9 cellular contexts compared by ENCODE assay signal in the genomic region with DNA sequence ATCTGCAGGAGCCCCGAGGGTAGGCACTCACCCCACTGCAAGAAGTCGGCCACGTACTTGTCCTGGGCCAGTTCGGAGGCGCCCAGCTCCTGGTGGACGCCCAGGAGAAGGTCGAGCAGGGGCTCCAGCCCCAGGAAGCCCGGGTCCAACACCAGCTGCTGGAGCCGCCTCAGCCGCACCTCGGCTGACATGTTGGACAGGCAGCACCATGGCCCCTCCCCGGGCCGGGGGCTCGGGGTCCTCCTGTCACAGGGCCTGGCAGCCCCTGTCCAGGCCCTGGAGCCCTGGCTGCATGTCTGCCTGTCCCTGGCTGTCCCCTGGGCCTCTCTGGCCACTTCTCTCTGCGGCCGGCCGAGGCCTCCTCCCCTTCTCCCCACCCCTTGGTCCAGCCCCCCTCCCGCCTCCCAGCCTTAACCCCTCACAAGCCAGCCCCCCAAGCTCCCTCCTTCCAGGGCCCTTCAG. TPM values are rescaled to one million over a fixed set of nuclear protein-coding genes. Genes with fewer than 3 reads are reported as not detected.
DNase-seq lines count a peak whose midpoint lies in the region; ATAC-seq and TF ChIP-seq lines count a peak whose summit lies in the region.
"Had no signal": no experiment of that assay in that cellular context is flagged by ENCODE, and none has a peak within 500 bp of the region (broad histone marks: within the 10 kb centered on the region; RNA-seq: fewer than 3 reads in every experiment).

A gene with protein sequence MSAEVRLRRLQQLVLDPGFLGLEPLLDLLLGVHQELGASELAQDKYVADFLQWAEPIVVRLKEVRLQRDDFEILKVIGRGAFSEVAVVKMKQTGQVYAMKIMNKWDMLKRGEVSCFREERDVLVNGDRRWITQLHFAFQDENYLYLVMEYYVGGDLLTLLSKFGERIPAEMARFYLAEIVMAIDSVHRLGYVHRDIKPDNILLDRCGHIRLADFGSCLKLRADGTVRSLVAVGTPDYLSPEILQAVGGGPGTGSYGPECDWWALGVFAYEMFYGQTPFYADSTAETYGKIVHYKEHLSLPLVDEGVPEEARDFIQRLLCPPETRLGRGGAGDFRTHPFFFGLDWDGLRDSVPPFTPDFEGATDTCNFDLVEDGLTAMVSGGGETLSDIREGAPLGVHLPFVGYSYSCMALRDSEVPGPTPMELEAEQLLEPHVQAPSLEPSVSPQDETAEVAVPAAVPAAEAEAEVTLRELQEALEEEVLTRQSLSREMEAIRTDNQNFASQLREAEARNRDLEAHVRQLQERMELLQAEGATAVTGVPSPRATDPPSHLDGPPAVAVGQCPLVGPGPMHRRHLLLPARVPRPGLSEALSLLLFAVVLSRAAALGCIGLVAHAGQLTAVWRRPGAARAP (minus strand): TSS at position 329 of the 462 bp plus-strand sequence. CDS start 138 bp downstream, at position 191.

- no peak for DNase-seq in CD4-positive, alpha-beta T cell
- peak; percentile 78 for DNase-seq in SJCRH30
- DNase-seq in fibroblast of pulmonary artery (ENCODE audit: low read depth) = no peak
- DNase-seq in ovary = peak; percentile 48 to 64 (median 59)
- DNase-seq in SK-N-DZ (ENCODE audit: low spot score) = no peak
- no peak for DNase-seq in activated naive CD8-positive, alpha-beta T cell treated with anti-CD3 and anti-CD28 coated beads, Interleukin-2, amount 50 U/mL, for 24 hours
- DNase-seq in middle frontal gyrus (ENCODE audit: extremely low spot score, low spot score) = no peak

- H3K27me3 ChIP-seq in CD4-positive, alpha-beta T cell (ENCODE audit: control insufficient read depth, insufficient read depth, low read length) = peaks cover 22% of the 10 kb centered on the region
- H3K27me3 ChIP-seq in SJCRH30 (no peaks in the 10 kb centered on the region), ovary (no peaks in the 10 kb centered on the region)

- H3K4me3 ChIP-seq in SJCRH30 (peak within 1 kb of the TSS; percentile 84), fibroblast of pulmonary artery (replicated peaks; ENCODE audit: low read depth, low read length) (peak within 1 kb of the TSS; percentile 48), ovary (peak within 1 kb of the TSS; percentile 50)

- H3K4me1 Mint-ChIP-seq in CD4-positive, alpha-beta T cell (ENCODE audit: low read depth) = peaks cover 23% of the 10 kb centered on the region
- H3K4me1 Mint-ChIP-seq in activated naive CD8-positive, alpha-beta T cell treated with anti-CD3 and anti-CD28 coated beads, Interleukin-2, amount 50 U/mL, for 24 hours = peaks cover 13% of the 10 kb centered on the region

- TF ChIP-seq POLR2A in ovary (IDR thresholded peaks at IDR 0.05) = no peak

- intact Hi-C loops in CD4-positive, alpha-beta T cell (cut with DNase I, micrococcal nuclease) = no loop called here
- intact Hi-C loops in ovary (cut with DNase I) = loop anchor here in 1 of 4 donors (5.0 kb wide), 1 partner anchor 275 kb away; a partner anchor contains a TSS

- H3K36me3 Mint-ChIP-seq in CD4-positive, alpha-beta T cell (ENCODE audit: low read depth) = peaks cover 28% of the 10 kb centered on the region
- H3K36me3 Mint-ChIP-seq in activated naive CD8-positive, alpha-beta T cell treated with anti-CD3 and anti-CD28 coated beads, Interleukin-2, amount 50 U/mL, for 24 hours (ENCODE audit: low read depth) = peaks cover 23% of the 10 kb centered on the region

- no peaks in the 10 kb centered on the region for H3K9me3 Mint-ChIP-seq in CD4-positive, alpha-beta T cell
- no peaks in the 10 kb centered on the region for H3K9me3 Mint-ChIP-seq in activated naive CD8-positive, alpha-beta T cell treated with anti-CD3 and anti-CD28 coated beads, Interleukin-2, amount 50 U/mL, for 24 hours
- H3K9me3 Mint-ChIP-seq: dendritic cell treated with granulocyte-macrophage colony-stimulating factor and Interleukin-4, amounts not matched to agents 40 ng/mL and 50 ng/mL, for 4 days had no signal

- no peak within 1 kb of the TSS for H3K4me3 Mint-ChIP-seq in CD4-positive, alpha-beta T cell
- H3K4me3 Mint-ChIP-seq in activated naive CD8-positive, alpha-beta T cell treated with anti-CD3 and anti-CD28 coated beads, Interleukin-2, amount 50 U/mL, for 24 hours = no peak within 1 kb of the TSS
- H3K4me3 Mint-ChIP-seq: dendritic cell treated with granulocyte-macrophage colony-stimulating factor and Interleukin-4, amounts not matched to agents 40 ng/mL and 50 ng/mL, for 4 days had no signal

- CTCF ChIA-PET in CD4-positive, alpha-beta T cell (lab: Charles Lee) = interaction anchor here (0.6 to 1.2 kb wide), 4 partner anchors 10 to 343 kb away, joined by 3 to 14 read pairs (median 4); a partner anchor contains a TSS

- WGBS in ovary, 3 donors = 4 to 14% (median 4%) methylated on average over 16 to 18 of the region's 18 CpGs

- H3K27ac Mint-ChIP-seq in CD4-positive, alpha-beta T cell = no peak within 1 kb of the TSS
- no peak within 1 kb of the TSS for H3K27ac Mint-ChIP-seq in activated naive CD8-positive, alpha-beta T cell treated with anti-CD3 and anti-CD28 coated beads, Interleukin-2, amount 50 U/mL, for 24 hours
- H3K27ac Mint-ChIP-seq: dendritic cell treated with granulocyte-macrophage colony-stimulating factor and Interleukin-4, amounts not matched to agents 40 ng/mL and 50 ng/mL, for 4 days had no signal

- no peaks in the 10 kb centered on the region for H3K9me3 ChIP-seq in CD4-positive, alpha-beta T cell (ENCODE audit: control insufficient read depth, low read length)
- H3K9me3 ChIP-seq in SJCRH30 (replicated peaks) (no peaks in the 10 kb centered on the region), ovary (no peaks in the 10 kb centered on the region)

- TF ChIP-seq EP300 in ovary (IDR thresholded peaks at IDR 0.05) = no peak

- peaks cover 34% of the 10 kb centered on the region for H3K27me3 Mint-ChIP-seq in CD4-positive, alpha-beta T cell
- peaks cover 22% of the 10 kb centered on the region for H3K27me3 Mint-ChIP-seq in activated naive CD8-positive, alpha-beta T cell treated with anti-CD3 and anti-CD28 coated beads, Interleukin-2, amount 50 U/mL, for 24 hours

- peaks cover 53% of the 10 kb centered on the region for H3K36me3 ChIP-seq in SJCRH30
- H3K36me3 ChIP-seq in ovary = no peaks in the 10 kb centered on the region

- ATAC-seq in CD4-positive, alpha-beta T cell (ENCODE audit: poor library complexity) = no peak
- ATAC-seq in activated naive CD8-positive, alpha-beta T cell treated with anti-CD3 and anti-CD28 coated beads, Interleukin-2, amount 50 U/mL, for 24 hours = no peak
- no peak for ATAC-seq in GM18909 (IDR thresholded peaks at IDR 0.05; ENCODE audit: poor library complexity, unreplicated experiment)

- no peak for TF ChIP-seq CTCF in CD4-positive, alpha-beta T cell (IDR thresholded peaks at IDR 0.05)
- TF ChIP-seq CTCF in fibroblast of pulmonary artery (IDR thresholded peaks at IDR 0.05; ENCODE audit: low read length, missing control alignments) = no peak
- no peak for TF ChIP-seq CTCF in ovary (IDR thresholded peaks at IDR 0.05)

- no peak within 1 kb of the TSS for H3K27ac ChIP-seq in CD4-positive, alpha-beta T cell (ENCODE audit: low read depth, low read length)
- H3K27ac ChIP-seq in SJCRH30 (peak within 1 kb of the TSS; percentile 99), ovary (peak within 1 kb of the TSS; percentile 71 to 78)

- POLR2A ChIA-PET in CD4-positive, alpha-beta T cell (lab: Charles Lee) = interaction anchor here (1.4 kb wide), 2 partner anchors 11 to 12 kb away, joined by 5 to 6 read pairs; a partner anchor contains a TSS

- H3K4me1 ChIP-seq in SJCRH30 (peaks cover 23% of the 10 kb centered on the region), ovary (ENCODE audit: insufficient read depth) (peaks cover 17% of the 10 kb centered on the region)

RNA-seq across cellular contexts. Expression of the gene that starts here (rescaled TPM):
- total RNA-seq in CD4-positive, alpha-beta T cell = 10 to 100 TPM; 24.0 to 24.9 TPM
- total RNA-seq in SJCRH30 (2014; rRNA removed; shearing (Covaris generic)) = 79.8 and 84.2 TPM in 2 replicates
- 100 to 1,000 TPM in 2 of 7 donors, 10 to 100 TPM in 5; 21.0 to 105 (median 62.5) TPM for total RNA-seq in ovary
- polyA plus RNA-seq in ovary = 10 to 100 TPM; 24.3 to 56.7 TPM
- polyA plus RNA-seq in SK-N-DZ (2014; cell fraction: cytosol; rRNA removed) = 7.0 and 7.9 TPM in 2 replicates
- polyA plus RNA-seq in SK-N-DZ (2014; cell fraction: nucleus; rRNA removed) = 53.8 and 64.2 TPM in 2 replicates

Comparison
In these comparisons a context has a peak if more than half of its experiments do, and no peak if none do; other contexts are left out.
1. DNase-seq: peak in SJCRH30 (2 of 2) and ovary (5 of 5); none in CD4-positive, alpha-beta T cell (0 of 10), fibroblast of pulmonary artery (single experiment), SK-N-DZ (single experiment), activated naive CD8-positive, alpha-beta T cell treated with anti-CD3 and anti-CD28 coated beads, Interleukin-2, amount 50 U/mL, for 24 hours (single experiment) and middle frontal gyrus (single experiment).
2. Peak in every context shown above with its lines, with median percentiles within 50 percentile points of each other: H3K4me3 ChIP-seq.